In genomic region chr7:682810-683209, GRCh38 we compare ENCODE assay signal across 17 cellular contexts. TPM values are rescaled to one million over a fixed set of nuclear protein-coding genes. Genes with fewer than 3 reads are reported as not detected.
DNase-seq lines count a peak whose midpoint lies in the region; ATAC-seq, FAIRE-seq and TF ChIP-seq lines count a peak whose summit lies in the region.
"Had no signal": no experiment of that assay in that cellular context is flagged by ENCODE, and none has a peak within 500 bp of the region (broad histone marks: within the 10 kb centered on the region; RNA-seq: fewer than 3 reads in every experiment).

No MANE protein-coding gene starts in this region.

- H3K27me3 ChIP-seq in left ventricle myocardium inferior (ENCODE audit: low read depth) (no peaks in the 10 kb centered on the region), right cardiac atrium (ENCODE audit: control insufficient read depth, insufficient read depth) (no peaks in the 10 kb centered on the region), sigmoid colon (no peaks in the 10 kb centered on the region)
- H3K27me3 ChIP-seq: BLaER1 had no signal

- H3K4me1 ChIP-seq in left ventricle myocardium inferior (no peaks in the 10 kb centered on the region), right cardiac atrium (ENCODE audit: control insufficient read depth, insufficient read depth, low read length) (no peaks in the 10 kb centered on the region), sigmoid colon (no peaks in the 10 kb centered on the region)
- H3K4me1 ChIP-seq: Caco-2 had no signal

- ATAC-seq in right cardiac atrium, result no peak

- 97% methylated on average over 11 of the region's 11 CpGs for WGBS in right cardiac atrium
- 97 to 98% methylated on average over 11 of the region's 11 CpGs for WGBS in sigmoid colon, 2 donors

- no peak for TF ChIP-seq EP300 in sigmoid colon (IDR thresholded peaks at IDR 0.05)

- no peak for TF ChIP-seq CTCF in left ventricle myocardium inferior (IDR thresholded peaks at IDR 0.05; ENCODE audit: borderline replicate concordance)
- no peak for TF ChIP-seq CTCF in sigmoid colon (IDR thresholded peaks at IDR 0.05)

- DNase-seq in left ventricle myocardium inferior (peak; percentile 9), right cardiac atrium (no peak), mesenteric fat pad (ENCODE audit: low spot score) (peak; percentile 65), sigmoid colon (peak; percentile 52), retina (no peak), HTR-8/SVneo (ENCODE audit: insufficient read length, low spot score) (no peak), SW 1271 (lab: John Stamatoyannopoulos, UW) (no peak)
- DNase-seq: 8988T, AML-193, Caco-2, DND-41, GF-D8, GOT3, H9 had no signal

- FAIRE-seq in HTR-8/SVneo (lab: Jason Lieb, UNC), result no peak
- FAIRE-seq: GM19239 had no signal

- H3K9me3 ChIP-seq in left ventricle myocardium inferior (replicated peaks), result peaks cover 34% of the 10 kb centered on the region
- H3K9me3 ChIP-seq in right cardiac atrium (ENCODE audit: control insufficient read depth, low read length), result no peaks in the 10 kb centered on the region
- H3K9me3 ChIP-seq in sigmoid colon, result peaks cover 0 to 9% (median 3%) of the 10 kb centered on the region in 4 donors

- TF ChIP-seq POLR2A in sigmoid colon (IDR thresholded peaks at IDR 0.05), result no peak

- H3K36me3 ChIP-seq in left ventricle myocardium inferior, result peaks cover 8% of the 10 kb centered on the region
- peaks cover 0 to 10% (median 0%) of the 10 kb centered on the region in 4 donors for H3K36me3 ChIP-seq in sigmoid colon

- intact Hi-C loops in left ventricle myocardium inferior (cut with micrococcal nuclease), result no loop called here
- intact Hi-C loops in right cardiac atrium (cut with DNase I), result no loop called here
- intact Hi-C loops in sigmoid colon (cut with DNase I), result no loop called here

- H3K27ac ChIP-seq in left ventricle myocardium inferior (replicated peaks) (no peak overlapping the region), right cardiac atrium (ENCODE audit: low read length) (no peak overlapping the region), sigmoid colon (no peak overlapping the region)
- H3K27ac ChIP-seq: BLaER1, HL-60 had no signal

- H3K4me3 ChIP-seq in left ventricle myocardium inferior (no peak overlapping the region), right cardiac atrium (ENCODE audit: low read length) (no peak overlapping the region), sigmoid colon (no peak overlapping the region)
- H3K4me3 ChIP-seq: BLaER1 had no signal

RNA-seq across cellular contexts. Expression of gene DNAAF5, which starts 43.7 kb away (rescaled TPM):
- total RNA-seq in left ventricle myocardium inferior (18.1 TPM), right cardiac atrium (10 to 100 TPM; 12.0 to 20.7 (median 16.1) TPM), mesenteric fat pad (20.4 TPM), sigmoid colon (10 to 100 TPM; 13.2 to 25.4 (median 16.0) TPM)
- polyA plus RNA-seq in right cardiac atrium (10.2 TPM), sigmoid colon (10 to 100 TPM in 1 of 3 donors, 1 to 10 TPM in 2; 7.8 to 23.4 (median 9.7) TPM)

RNA-seq across cellular contexts. Expression of gene PRKAR1B, which starts 44.3 kb away (rescaled TPM):
- 14.2 TPM for total RNA-seq in left ventricle myocardium inferior
- total RNA-seq in right cardiac atrium, result 10 to 100 TPM; 22.6 to 38.3 (median 25.1) TPM
- polyA plus RNA-seq in right cardiac atrium, result 20.7 TPM
- 11.7 TPM for total RNA-seq in mesenteric fat pad
- total RNA-seq in sigmoid colon, result 10 to 100 TPM in 3 of 4 donors, 1 to 10 TPM in 1; 9.7 to 26.6 (median 10.9) TPM
- polyA plus RNA-seq in sigmoid colon, result 10 to 100 TPM in 2 of 3 donors, 1 to 10 TPM in 1; 9.5 to 20.4 (median 12.6) TPM

Comparison
In these comparisons a context has a peak if more than half of its experiments do, and no peak if none do; other contexts are left out.
1. DNase-seq: peak in left ventricle myocardium inferior (single experiment), mesenteric fat pad (single experiment) and sigmoid colon (single experiment); none in right cardiac atrium (0 of 3), retina (single experiment), HTR-8/SVneo (single experiment) and SW 1271 (0 of 2).